Comparison of ENCODE assay signal across 16 cellular contexts in genomic region chr3:108114423-108115065, GRCh38. TPM values are rescaled to one million over a fixed set of nuclear protein-coding genes. Genes with fewer than 3 reads are reported as not detected.
DNase-seq lines count a peak whose midpoint lies in the region; ATAC-seq and TF ChIP-seq lines count a peak whose summit lies in the region.
"Had no signal": no experiment of that assay in that cellular context is flagged by ENCODE, and none has a peak within 500 bp of the region (broad histone marks: within the 10 kb centered on the region; RNA-seq: fewer than 3 reads in every experiment).

No MANE protein-coding gene starts in this region.

- CTCF ChIA-PET in WTC11 (lab: Charles Lee) = interaction anchor here (0.6 to 1.4 kb wide), 3 partner anchors 23 to 180 kb away, joined by 3 read pairs; no protein-coding TSS in a partner anchor

- peak; percentile 55 for ATAC-seq in WTC11

- TF ChIP-seq CTCF in WTC11 (IDR thresholded peaks at IDR 0.05) (no peak), dorsolateral prefrontal cortex (IDR thresholded peaks at IDR 0.05 in 54 of 56, conservative IDR thresholded peaks at IDR 0.05 in 2 of 56; ENCODE audit: low read depth in 1 of 56, partially characterized antibody in 56 of 56) (no peak), mesothelial cell of epicardium (IDR thresholded peaks at IDR 0.05; ENCODE audit: unreplicated experiment) (no peak)

- 0 out of 2 replicates have a peak, but pooled peaks cover 9% of the 10 kb centered on the region for H3K9me3 Mint-ChIP-seq in WTC11
- no peaks in the 10 kb centered on the region for H3K9me3 Mint-ChIP-seq in mesothelial cell of epicardium
- H3K9me3 Mint-ChIP-seq: CD4-positive, alpha-beta memory T cell; H9 had no signal

- H3K36me3 Mint-ChIP-seq in WTC11 = no peaks in the 10 kb centered on the region
- H3K36me3 Mint-ChIP-seq in mesothelial cell of epicardium = no peaks in the 10 kb centered on the region
- H3K36me3 Mint-ChIP-seq: CD4-positive, alpha-beta memory T cell had no signal

- H3K27ac Mint-ChIP-seq in WTC11 (no peak overlapping the region), mesothelial cell of epicardium (peak overlapping the region; percentile 22)
- H3K27ac Mint-ChIP-seq: CD4-positive, alpha-beta memory T cell; H9 had no signal

- POLR2A ChIA-PET in WTC11 (lab: Charles Lee) = no interaction called here

- DNase-seq in WTC11 (ENCODE audit: low spot score) (no peak), dorsolateral prefrontal cortex (peak in 2 of 10 donors; percentile 23 to 44), mesothelial cell of epicardium (ENCODE audit: low spot score in 2 of 2, unreplicated experiment in 2 of 2) (no peak), superior temporal gyrus (ENCODE audit: extremely low spot score) (peak; percentile 40), RPMI8226 (no peak), occipital lobe (lab: John Stamatoyannopoulos, UW) (no peak)
- DNase-seq in NK-92 treated with Interleukin-12 subunit alpha and Interleukin-12 subunit beta, amount 100 ng/mL, for 24 hours (lab: John Stamatoyannopoulos, UW) = no peak
- DNase-seq: CD4-positive, alpha-beta memory T cell; H9; NCI-H1105; NCI-H1694; NCI-H2081 treated with DMSO at 0.1 percent for 48 hours; NCI-H446 treated with DMSO at 0.1 percent for 48 hours; NCI-H748 treated with DMSO at 0.1 percent for 48 hours; Right ventricle myocardium superior had no signal

- intact Hi-C loops in dorsolateral prefrontal cortex (cut with DNase I) = no loop called here

- no peak overlapping the region for H3K4me3 Mint-ChIP-seq in WTC11
- no peak overlapping the region for H3K4me3 Mint-ChIP-seq in mesothelial cell of epicardium
- H3K4me3 Mint-ChIP-seq: CD4-positive, alpha-beta memory T cell; H9 had no signal

- peak overlapping the region in 37 of 59 donors; percentile 0 to 72 (median 29) for H3K27ac ChIP-seq in dorsolateral prefrontal cortex
- H3K27ac ChIP-seq: BLaER1 had no signal

- H3K27me3 ChIP-seq in dorsolateral prefrontal cortex = no peaks in the 10 kb centered on the region
- H3K27me3 ChIP-seq: BLaER1 had no signal

- peak overlapping the region in 1 of 59 donors; percentile 2 for H3K4me3 ChIP-seq in dorsolateral prefrontal cortex
- H3K4me3 ChIP-seq: BLaER1 had no signal

- H3K4me1 Mint-ChIP-seq in WTC11 (no peaks in the 10 kb centered on the region), mesothelial cell of epicardium (peaks cover 27% of the 10 kb centered on the region)
- H3K4me1 Mint-ChIP-seq: H9 had no signal

- H3K27me3 Mint-ChIP-seq in WTC11 (ENCODE audit: low read depth) = no peaks in the 10 kb centered on the region
- H3K27me3 Mint-ChIP-seq in mesothelial cell of epicardium (ENCODE audit: low read depth) = no peaks in the 10 kb centered on the region
- H3K27me3 Mint-ChIP-seq: CD4-positive, alpha-beta memory T cell had no signal

TF ChIP-seq in WTC11, 78 proteins besides CTCF, POLR2A, EP300 and RAD21 (continues in another document):
- no peak for TF ChIP-seq USF2 (CRISPR knock-in tag; IDR thresholded peaks at IDR 0.05)
- TF ChIP-seq OVOL2 (CRISPR knock-in tag; IDR thresholded peaks at IDR 0.05; ENCODE audit: borderline replicate concordance) = no peak
- TF ChIP-seq ATF1 (CRISPR knock-in tag; IDR thresholded peaks at IDR 0.05) = no peak
- TF ChIP-seq, protein P1, sequence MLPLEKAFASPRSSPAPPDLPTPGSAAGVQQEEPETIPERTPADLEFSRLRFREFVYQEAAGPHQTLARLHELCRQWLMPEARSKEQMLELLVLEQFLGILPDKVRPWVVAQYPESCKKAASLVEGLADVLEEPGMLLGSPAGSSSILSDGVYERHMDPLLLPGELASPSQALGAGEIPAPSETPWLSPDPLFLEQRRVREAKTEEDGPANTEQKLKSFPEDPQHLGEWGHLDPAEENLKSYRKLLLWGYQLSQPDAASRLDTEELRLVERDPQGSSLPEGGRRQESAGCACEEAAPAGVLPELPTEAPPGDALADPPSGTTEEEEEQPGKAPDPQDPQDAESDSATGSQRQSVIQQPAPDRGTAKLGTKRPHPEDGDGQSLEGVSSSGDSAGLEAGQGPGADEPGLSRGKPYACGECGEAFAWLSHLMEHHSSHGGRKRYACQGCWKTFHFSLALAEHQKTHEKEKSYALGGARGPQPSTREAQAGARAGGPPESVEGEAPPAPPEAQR (CRISPR knock-in tag; IDR thresholded peaks at IDR 0.05) = no peak
- TF ChIP-seq, protein P2, sequence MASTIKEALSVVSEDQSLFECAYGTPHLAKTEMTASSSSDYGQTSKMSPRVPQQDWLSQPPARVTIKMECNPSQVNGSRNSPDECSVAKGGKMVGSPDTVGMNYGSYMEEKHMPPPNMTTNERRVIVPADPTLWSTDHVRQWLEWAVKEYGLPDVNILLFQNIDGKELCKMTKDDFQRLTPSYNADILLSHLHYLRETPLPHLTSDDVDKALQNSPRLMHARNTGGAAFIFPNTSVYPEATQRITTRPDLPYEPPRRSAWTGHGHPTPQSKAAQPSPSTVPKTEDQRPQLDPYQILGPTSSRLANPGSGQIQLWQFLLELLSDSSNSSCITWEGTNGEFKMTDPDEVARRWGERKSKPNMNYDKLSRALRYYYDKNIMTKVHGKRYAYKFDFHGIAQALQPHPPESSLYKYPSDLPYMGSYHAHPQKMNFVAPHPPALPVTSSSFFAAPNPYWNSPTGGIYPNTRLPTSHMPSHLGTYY (CRISPR knock-in tag; IDR thresholded peaks at IDR 0.05) = no peak
- no peak for TF ChIP-seq FOXJ3 (CRISPR knock-in tag; IDR thresholded peaks at IDR 0.05; ENCODE audit: borderline replicate concordance)
- TF ChIP-seq TP53 (CRISPR knock-in tag; IDR thresholded peaks at IDR 0.05) = no peak
- TF ChIP-seq, protein P3, sequence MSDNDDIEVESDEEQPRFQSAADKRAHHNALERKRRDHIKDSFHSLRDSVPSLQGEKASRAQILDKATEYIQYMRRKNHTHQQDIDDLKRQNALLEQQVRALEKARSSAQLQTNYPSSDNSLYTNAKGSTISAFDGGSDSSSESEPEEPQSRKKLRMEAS (CRISPR knock-in tag; IDR thresholded peaks at IDR 0.05) = no peak
- no peak for TF ChIP-seq CBFB (CRISPR knock-in tag; IDR thresholded peaks at IDR 0.05; ENCODE audit: low read depth)
- TF ChIP-seq, protein P4, sequence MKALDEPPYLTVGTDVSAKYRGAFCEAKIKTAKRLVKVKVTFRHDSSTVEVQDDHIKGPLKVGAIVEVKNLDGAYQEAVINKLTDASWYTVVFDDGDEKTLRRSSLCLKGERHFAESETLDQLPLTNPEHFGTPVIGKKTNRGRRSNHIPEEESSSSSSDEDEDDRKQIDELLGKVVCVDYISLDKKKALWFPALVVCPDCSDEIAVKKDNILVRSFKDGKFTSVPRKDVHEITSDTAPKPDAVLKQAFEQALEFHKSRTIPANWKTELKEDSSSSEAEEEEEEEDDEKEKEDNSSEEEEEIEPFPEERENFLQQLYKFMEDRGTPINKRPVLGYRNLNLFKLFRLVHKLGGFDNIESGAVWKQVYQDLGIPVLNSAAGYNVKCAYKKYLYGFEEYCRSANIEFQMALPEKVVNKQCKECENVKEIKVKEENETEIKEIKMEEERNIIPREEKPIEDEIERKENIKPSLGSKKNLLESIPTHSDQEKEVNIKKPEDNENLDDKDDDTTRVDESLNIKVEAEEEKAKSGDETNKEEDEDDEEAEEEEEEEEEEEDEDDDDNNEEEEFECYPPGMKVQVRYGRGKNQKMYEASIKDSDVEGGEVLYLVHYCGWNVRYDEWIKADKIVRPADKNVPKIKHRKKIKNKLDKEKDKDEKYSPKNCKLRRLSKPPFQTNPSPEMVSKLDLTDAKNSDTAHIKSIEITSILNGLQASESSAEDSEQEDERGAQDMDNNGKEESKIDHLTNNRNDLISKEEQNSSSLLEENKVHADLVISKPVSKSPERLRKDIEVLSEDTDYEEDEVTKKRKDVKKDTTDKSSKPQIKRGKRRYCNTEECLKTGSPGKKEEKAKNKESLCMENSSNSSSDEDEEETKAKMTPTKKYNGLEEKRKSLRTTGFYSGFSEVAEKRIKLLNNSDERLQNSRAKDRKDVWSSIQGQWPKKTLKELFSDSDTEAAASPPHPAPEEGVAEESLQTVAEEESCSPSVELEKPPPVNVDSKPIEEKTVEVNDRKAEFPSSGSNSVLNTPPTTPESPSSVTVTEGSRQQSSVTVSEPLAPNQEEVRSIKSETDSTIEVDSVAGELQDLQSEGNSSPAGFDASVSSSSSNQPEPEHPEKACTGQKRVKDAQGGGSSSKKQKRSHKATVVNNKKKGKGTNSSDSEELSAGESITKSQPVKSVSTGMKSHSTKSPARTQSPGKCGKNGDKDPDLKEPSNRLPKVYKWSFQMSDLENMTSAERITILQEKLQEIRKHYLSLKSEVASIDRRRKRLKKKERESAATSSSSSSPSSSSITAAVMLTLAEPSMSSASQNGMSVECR (CRISPR knock-in tag; IDR thresholded peaks at IDR 0.05; ENCODE audit: borderline replicate concordance) = no peak
- TF ChIP-seq STAT6 (CRISPR knock-in tag; conservative IDR thresholded peaks at IDR 0.05; ENCODE audit: low read depth) = no peak

RNA-seq across cellular contexts. Expression of gene CD47, which starts 23.7 kb away (rescaled TPM):
- total RNA-seq in WTC11 (2021) (16.3 to 22.7 TPM (median 22.6 TPM) in 3 replicates), dorsolateral prefrontal cortex (100 to 1,000 TPM in 119 of 120 experiments, 10 to 100 TPM in 1; 66.8 to 236 (median 180) TPM), mesothelial cell of epicardium (174 to 178 TPM (median 176 TPM) in 3 replicates), occipital lobe (352 TPM)
